ENCODE assay signal across 9 cellular contexts in genomic region chr14:95760596-95760995, GRCh38. TPM values are rescaled to one million over a fixed set of nuclear protein-coding genes. Genes with fewer than 3 reads are reported as not detected.
"Had no signal": no experiment of that assay in that cellular context is flagged by ENCODE, and none has a peak within 500 bp of the region (broad histone marks: within the 10 kb centered on the region; RNA-seq: fewer than 3 reads in every experiment).

No MANE protein-coding gene starts in this region.

- H3K4me1 ChIP-seq: HAP-1 had no signal

- H3K9ac ChIP-seq: GM23248, KMS-11 had no signal

- DNase-seq: GOT3, H7, IMR-90, KBM-7 had no signal

- H3K27ac ChIP-seq: GM23248, KMS-11 had no signal

- H3K4me2 ChIP-seq: KMS-11 had no signal

- H3K9me3 ChIP-seq: HAP-1 had no signal

- H3K4me3 ChIP-seq: GM23248, HAP-1 had no signal

- H3K36me3 ChIP-seq: HAP-1 had no signal

- H2AFZ ChIP-seq: GM23248 had no signal

RNA-seq across cellular contexts. Expression of gene TCL1A, which starts 46.7 kb away (rescaled TPM):
- total RNA-seq: GM23248, H4, H7, HT-29, IMR-90 had no signal
- polyA plus RNA-seq: GM23248, IMR-90 had no signal
